ENCODE assay signal across 1 cellular context in genomic region chr7:151109094-151110048, GRCh38.
TF ChIP-seq lines count a peak whose summit lies in the region.

No MANE protein-coding gene starts in this region.

TF ChIP-seq in H1, 55 proteins besides CTCF, POLR2A, EP300 and RAD21:
- no peak for TF ChIP-seq SIX5 (IDR thresholded peaks at IDR 0.05; ENCODE audit: low read depth, low read length)
- TF ChIP-seq RBBP5 (IDR thresholded peaks at IDR 0.05; ENCODE audit: borderline replicate concordance, low read depth, low read length), result no peak
- peak; percentile 87 for TF ChIP-seq CEBPB (IDR thresholded peaks at IDR 0.05; ENCODE audit: low read depth, low read length)
- peak; percentile 56; the same call in 1 of the 2 replicates for TF ChIP-seq SRF (IDR thresholded peaks at IDR 0.05; ENCODE audit: low read depth, low read length)
